In genomic region chr5:173880306-173880985, GRCh38 we compare ENCODE assay signal across 14 cellular contexts. TPM values are rescaled to one million over a fixed set of nuclear protein-coding genes. Genes with fewer than 3 reads are reported as not detected.
DNase-seq lines count a peak whose midpoint lies in the region; TF ChIP-seq lines count a peak whose summit lies in the region.
"Had no signal": no experiment of that assay in that cellular context is flagged by ENCODE, and none has a peak within 500 bp of the region (broad histone marks: within the 10 kb centered on the region; RNA-seq: fewer than 3 reads in every experiment).

No MANE protein-coding gene starts in this region.

- no peaks in the 10 kb centered on the region for H3K36me3 ChIP-seq in mammary epithelial cell (ENCODE audit: insufficient read depth, low read length)
- no peaks in the 10 kb centered on the region for H3K36me3 ChIP-seq in breast epithelium
- H3K36me3 ChIP-seq: cardiac muscle cell, stomach had no signal

- DNase-seq in mammary epithelial cell (peak; percentile 44), breast epithelium (ENCODE audit: low spot score in 2 of 2) (no peak), amniotic stem cell (lab: John Stamatoyannopoulos, UW) (peak; percentile 71), hepatic stellate cell (ENCODE audit: low spot score) (peak; percentile 40), NCI-H1092 (lab: John Stamatoyannopoulos, UW) (no peak), MV-4-11 (lab: John Stamatoyannopoulos, UW) (no peak), HK-2 (ENCODE audit: unreplicated experiment) (no peak), posterior cingulate gyrus (no peak)
- DNase-seq: endodermal cell, head of caudate nucleus, NCI-H774, stomach had no signal

- H2AFZ ChIP-seq in mammary epithelial cell (ENCODE audit: low read depth, low read length), result no peak overlapping the region

- no peak overlapping the region for H3K9ac ChIP-seq in mammary epithelial cell (ENCODE audit: insufficient read depth, low read length)

- no peak overlapping the region for H3K4me3 ChIP-seq in mammary epithelial cell (replicated peaks in 1 of 3; ENCODE audit: insufficient read depth in 1 of 3, low read depth in 2 of 3, low read length in 3 of 3)
- H3K4me3 ChIP-seq in breast epithelium, result no peak overlapping the region
- H3K4me3 ChIP-seq: cardiac muscle cell, stomach had no signal

- CTCF ChIA-PET in mammary epithelial cell (lab: Charles Lee; ENCODE audit: low non-redundant PET), result no interaction called here

- no peak for TF ChIP-seq CTCF in mammary epithelial cell (conservative IDR thresholded peaks at IDR 0.05 in 1 of 2, IDR thresholded peaks at IDR 0.05 in 1 of 2; ENCODE audit: extremely low read depth in 1 of 2, insufficient read depth in 1 of 2, low read depth in 1 of 2, low read length in 2 of 2)
- no peak for TF ChIP-seq CTCF in breast epithelium (IDR thresholded peaks at IDR 0.05)

- intact Hi-C loops in mammary epithelial cell (cut with micrococcal nuclease), result no loop called here
- intact Hi-C loops in breast epithelium (cut with DNase I; ENCODE audit: low total_unique reads), result loop anchor here (10.0 kb wide), 1 partner anchor 266 kb away; the partner anchor contains the start of gene BOD1
- intact Hi-C loops in posterior cingulate gyrus (cut with DNase I), result loop anchor here (10.0 kb wide), 1 partner anchor 96 kb away; no protein-coding TSS in a partner anchor

- no peaks in the 10 kb centered on the region for H3K79me2 ChIP-seq in mammary epithelial cell (ENCODE audit: insufficient read depth, low read length)

- no peak overlapping the region for H3K4me2 ChIP-seq in mammary epithelial cell (ENCODE audit: insufficient read depth, low read depth, low read length)

- dilution Hi-C loops in mammary epithelial cell (cut with HindIII; ENCODE audit: low sequenced_read_pairs), result no loop called here

- 76% methylated on average over 5 of the region's 5 CpGs for WGBS in mammary epithelial cell (ENCODE audit: low coverage, missing lambda C conversion rate)

- no peak overlapping the region for H3K27ac ChIP-seq in mammary epithelial cell (ENCODE audit: insufficient read depth, low read depth, low read length)
- H3K27ac ChIP-seq in breast epithelium, result no peak overlapping the region
- H3K27ac ChIP-seq: 22Rv1, cardiac muscle cell had no signal

- no TSS peak for BruUV-seq in mammary epithelial cell (replicated peaks; lab: Mats Ljungman, UMichigan)

- H3K9me3 ChIP-seq in mammary epithelial cell (replicated peaks; ENCODE audit: insufficient read depth, low read length), result peaks cover 3% of the 10 kb centered on the region
- H3K9me3 ChIP-seq in breast epithelium, result no peaks in the 10 kb centered on the region
- H3K9me3 ChIP-seq: stomach had no signal

- in situ Hi-C loops in mammary epithelial cell (cut with MboI; ENCODE audit: low sequenced_read_pairs in 2 of 2), result no loop called here

- TF ChIP-seq POLR2A in breast epithelium (IDR thresholded peaks at IDR 0.05), result no peak

- H4K20me1 ChIP-seq in mammary epithelial cell (ENCODE audit: insufficient read depth, low read length), result no peaks in the 10 kb centered on the region

- H3K4me1 ChIP-seq in mammary epithelial cell (ENCODE audit: insufficient read depth, low read length), result peaks cover 27% of the 10 kb centered on the region
- peaks cover 0 to 4% of the 10 kb centered on the region in 2 donors for H3K4me1 ChIP-seq in breast epithelium

- H3K27me3 ChIP-seq in mammary epithelial cell (ENCODE audit: insufficient read depth, low read length), result no peaks in the 10 kb centered on the region
- no peaks in the 10 kb centered on the region for H3K27me3 ChIP-seq in breast epithelium
- H3K27me3 ChIP-seq: cardiac muscle cell, stomach had no signal

RNA-seq across cellular contexts. Expression of gene CPEB4, which starts 7.7 kb away (rescaled TPM):
- total RNA-seq in mammary epithelial cell (10 to 100 TPM; 29.1 to 44.5 TPM), breast epithelium (10 to 100 TPM; 36.4 to 71.7 (median 49.9) TPM)
- polyA plus RNA-seq in mammary epithelial cell, result 12.0 TPM
- polyA minus RNA-seq in mammary epithelial cell, result 9.6 TPM

Comparison
In these comparisons a context has a peak if more than half of its experiments do, and no peak if none do; other contexts are left out.
1. DNase-seq: peak in mammary epithelial cell (single experiment), amniotic stem cell (single experiment) and hepatic stellate cell (single experiment); none in breast epithelium (0 of 2), NCI-H1092 (single experiment), MV-4-11 (single experiment), HK-2 (single experiment) and posterior cingulate gyrus (0 of 10).